15 cellular contexts compared by ENCODE assay signal in the genomic region with DNA sequence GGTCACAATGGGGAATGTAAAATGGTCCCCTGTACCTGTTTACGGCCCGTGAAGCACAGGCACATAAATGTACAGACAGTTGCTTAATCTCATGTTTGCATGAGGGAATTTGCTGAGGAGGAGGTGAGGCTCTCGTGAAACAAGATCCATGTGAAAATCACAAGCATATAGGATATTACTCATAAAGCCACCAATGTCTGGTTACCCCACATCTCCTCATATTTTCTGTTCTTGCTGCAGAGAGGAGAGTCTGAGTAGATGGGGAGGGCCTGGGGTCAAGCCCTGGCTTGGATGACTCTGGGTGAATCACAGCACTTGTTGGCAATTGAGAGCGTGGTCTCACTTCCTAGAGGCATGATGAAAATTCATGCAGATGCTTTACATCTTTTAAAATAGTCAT. TPM values are rescaled to one million over a fixed set of nuclear protein-coding genes. Genes with fewer than 3 reads are reported as not detected.
A peak's percentile ranks its signal among the peaks of the same experiment; 100 is the strongest.
DNase-seq lines count a peak whose midpoint lies in the region; ATAC-seq and TF ChIP-seq lines count a peak whose summit lies in the region.
"Had no signal": no experiment of that assay in that cellular context is flagged by ENCODE, and none has a peak within 500 bp of the region (broad histone marks: within the 10 kb centered on the region; RNA-seq: fewer than 3 reads in every experiment).

No MANE protein-coding gene starts in this region.

- no peak overlapping the region for H3K27ac ChIP-seq in lower lobe of right lung
- H3K27ac ChIP-seq: BLaER1 treated with 17β-estradiol and CSF1 and Interleukin-3, amounts not matched to agents 10 nM and 100 nM had no signal

- no peaks in the 10 kb centered on the region for H3K9me3 ChIP-seq in lower lobe of right lung
- H3K9me3 ChIP-seq: BLaER1 treated with 17β-estradiol and CSF1 and Interleukin-3, amounts not matched to agents 10 nM and 100 nM had no signal

- H3K4me1 ChIP-seq in lower lobe of right lung, result no peaks in the 10 kb centered on the region
- H3K4me1 ChIP-seq: BLaER1 treated with 17β-estradiol and CSF1 and Interleukin-3, amounts not matched to agents 10 nM and 100 nM had no signal

- DNase-seq in AG04449 (ENCODE audit: low read depth, low spot score) (peak; percentile 81), HFF-Myc (ENCODE audit: extremely low read depth, low read depth) (peak; percentile 74), amniotic epithelial cell (ENCODE audit: low read depth) (peak; percentile 97), hepatic stellate cell (ENCODE audit: low spot score) (peak; percentile 45), NCI-H1436 treated with DMSO at 0.1 percent for 48 hours (lab: John Stamatoyannopoulos, UW) (no peak), lower lobe of right lung (no peak)
- no peak for DNase-seq in activated effector memory CD4-positive, alpha-beta T cell treated with Interleukin-2 at 50 U/mL for 16 hours
- DNase-seq: aorta; GF-D8; stimulated activated CD4-positive, alpha-beta T cell treated with anti-CD3 and anti-CD28 coated beads, Interleukin-2, amount 100 ng/mL, for 24 hours had no signal

- POLR2A ChIA-PET in AG04449 (lab: Yijun Ruan, JAX), result no interaction called here

- intact Hi-C loops in lower lobe of right lung (cut with DNase I), result no loop called here

- H3K4me3 ChIP-seq in AG04449 (ENCODE audit: low read depth, low read length) (no peak overlapping the region), HFF-Myc (replicated peaks; ENCODE audit: low read depth, low read length) (no peak overlapping the region), lower lobe of right lung (no peak overlapping the region)
- H3K4me3 ChIP-seq: BLaER1 treated with 17β-estradiol and CSF1 and Interleukin-3, amounts not matched to agents 10 nM and 100 nM had no signal

- H3K36me3 ChIP-seq in lower lobe of right lung, result no peaks in the 10 kb centered on the region
- H3K36me3 ChIP-seq: BLaER1 treated with 17β-estradiol and CSF1 and Interleukin-3, amounts not matched to agents 10 nM and 100 nM had no signal

- H3K27me3 ChIP-seq in lower lobe of right lung (ENCODE audit: low read depth), result no peaks in the 10 kb centered on the region
- H3K27me3 ChIP-seq: BLaER1 treated with 17β-estradiol and CSF1 and Interleukin-3, amounts not matched to agents 10 nM and 100 nM had no signal

- CTCF ChIA-PET in AG04449 (lab: Yijun Ruan, JAX), result interaction anchor here (1.2 kb wide), 1 partner anchor 19 kb away, joined by 3 read pairs; no protein-coding TSS in a partner anchor

- TF ChIP-seq CTCF in AG04449 (IDR thresholded peaks at IDR 0.05; ENCODE audit: insufficient read depth, low read length, missing control alignments) (no peak), HFF-Myc (IDR thresholded peaks at IDR 0.05; ENCODE audit: low read depth, low read length, missing control alignments) (no peak), lower lobe of right lung (IDR thresholded peaks at IDR 0.05) (no peak)

- ATAC-seq in HG02981 (IDR thresholded peaks at IDR 0.05; ENCODE audit: unreplicated experiment) (no peak), lower lobe of right lung (no peak)
- ATAC-seq: Panc1; stimulated activated memory B cell treated with anti-CD40 and anti-IgM and Interleukin-4, amounts not matched to agents 10 μg/mL and 1 μg/mL and 100 μg/mL, for 72 hours had no signal

RNA-seq across cellular contexts. Expression of gene AGXT2, which starts 1.0 kb away (rescaled TPM):
- not detected for total RNA-seq in lower lobe of right lung
- total RNA-seq: aorta, mononuclear cell had no signal

Comparison
In these comparisons a context has a peak if more than half of its experiments do, and no peak if none do; other contexts are left out.
1. DNase-seq: peak in AG04449 (single experiment), HFF-Myc (single experiment), amniotic epithelial cell (single experiment) and hepatic stellate cell (single experiment); none in activated effector memory CD4-positive, alpha-beta T cell treated with Interleukin-2 at 50 U/mL for 16 hours (single experiment), NCI-H1436 treated with DMSO at 0.1 percent for 48 hours (single experiment) and lower lobe of right lung (single experiment).